In genomic region chr9:2271426-2271825, GRCh38 we compare ENCODE assay signal across 8 cellular contexts.
A peak's percentile ranks its signal among the peaks of the same experiment; 100 is the strongest.
DNase-seq lines count a peak whose midpoint lies in the region; ATAC-seq, FAIRE-seq and TF ChIP-seq lines count a peak whose summit lies in the region.

No MANE protein-coding gene starts in this region.

- CTCF ChIA-PET in K562 (lab: Yijun Ruan, JAX; ENCODE audit: low intra/inter-chr PET ratio), result no interaction called here

- BruUV-seq in K562 (replicated peaks; lab: Mats Ljungman, UMichigan), result no TSS peak

- H3K4me2 ChIP-seq in K562 (ENCODE audit: insufficient read depth, low read length), result no peak overlapping the region

- H3K9me1 ChIP-seq in K562 (ENCODE audit: control insufficient read depth, insufficient read depth, low read length), result no peaks in the 10 kb centered on the region

- H3K79me2 ChIP-seq in K562 (ENCODE audit: control insufficient read depth, insufficient read depth, low read length), result no peaks in the 10 kb centered on the region

- H3K27me3 ChIP-seq in K562 (ENCODE audit: control insufficient read depth in 2 of 2, insufficient read depth in 2 of 2, low read length in 2 of 2) (no peaks in the 10 kb centered on the region), thyroid gland (no peaks in the 10 kb centered on the region)

- no peak for TF ChIP-seq RAD21 in K562 (CRISPR knock-in tag; conservative IDR thresholded peaks at IDR 0.05 in 1 of 2, IDR thresholded peaks at IDR 0.05 in 1 of 2)

- DNase-seq in GDM1 (lab: John Stamatoyannopoulos, UW) (peak; percentile 7), HT1080 (ENCODE audit: low read depth) (peak; percentile 69), K562 (ENCODE audit: extremely low read depth in 1 of 4, low spot score in 3 of 4) (peak; percentile 5 to 37 (median 11)), thyroid gland (peak; percentile 14 to 29), G401 (ENCODE audit: low spot score) (no peak), islet precursor cell (no peak)
- no peak for DNase-seq in activated CD4-positive, alpha-beta T cell treated with anti-CD3 and anti-CD28 coated beads, Interleukin-2, amount 50 U/mL, for 4 hours

- TF ChIP-seq CTCF in K562 (IDR thresholded peaks at IDR 0.05 in 2 of 3, conservative IDR thresholded peaks at IDR 0.05 in 1 of 3; ENCODE audit: insufficient read depth in 2 of 3, low read depth in 1 of 3, low read length in 3 of 3), result no peak
- no peak for TF ChIP-seq CTCF in thyroid gland (IDR thresholded peaks at IDR 0.05)

- TF ChIP-seq POLR2A in K562 (conservative IDR thresholded peaks at IDR 0.05), result no peak
- TF ChIP-seq POLR2A in thyroid gland (IDR thresholded peaks at IDR 0.05), result no peak

- H3K27ac ChIP-seq in K562 (ENCODE audit: extremely low read depth, low read depth, low read length), result no peak overlapping the region
- H3K27ac ChIP-seq in thyroid gland, result no peak overlapping the region

- ATAC-seq in GM19452 (IDR thresholded peaks at IDR 0.05; ENCODE audit: unreplicated experiment) (peak; percentile 67), K562 (peak; percentile 78)

- POLR2A ChIA-PET in K562 (lab: Yijun Ruan, JAX), result no interaction called here

- H3K36me3 ChIP-seq in K562 (ENCODE audit: control insufficient read depth, insufficient read depth, low read length), result no peaks in the 10 kb centered on the region
- H3K36me3 ChIP-seq in thyroid gland, result no peaks in the 10 kb centered on the region

- H3K9me3 ChIP-seq in K562 (replicated peaks; ENCODE audit: control insufficient read depth, insufficient read depth, low read depth, low read length) (no peaks in the 10 kb centered on the region), thyroid gland (no peaks in the 10 kb centered on the region)

- intact Hi-C loops in K562 (cut with micrococcal nuclease), result no loop called here
- intact Hi-C loops in thyroid gland (cut with DNase I), result no loop called here

- H3K9ac ChIP-seq in K562 (ENCODE audit: insufficient read depth in 1 of 2, low read depth in 2 of 2, low read length in 2 of 2), result no peak overlapping the region

- H4K20me1 ChIP-seq in K562 (replicated peaks; ENCODE audit: control insufficient read depth, insufficient read depth, low read length), result no peaks in the 10 kb centered on the region

- TF ChIP-seq EP300 in K562 (IDR thresholded peaks at IDR 0.05; ENCODE audit: low read length), result no peak

- no peak for FAIRE-seq in K562 (lab: Jason Lieb, UNC)

- H3K4me1 ChIP-seq in K562 (replicated peaks in 1 of 2; ENCODE audit: control insufficient read depth in 2 of 2, insufficient read depth in 2 of 2, low read length in 2 of 2) (no peaks in the 10 kb centered on the region), thyroid gland (no peaks in the 10 kb centered on the region)

- 5% methylated on average over 4 of the region's 4 CpGs for WGBS in K562 (ENCODE audit: insufficient coverage, low coverage, missing lambda C conversion rate)
- 42 to 55% methylated on average over 4 of the region's 4 CpGs for WGBS in thyroid gland, 2 donors

- in situ Hi-C loops in K562 (cut with MboI), result no loop called here
- in situ Hi-C loops in G401 (cut with HindIII; ENCODE audit: low sequenced_read_pairs), result no loop called here

- H2AFZ ChIP-seq in K562 (ENCODE audit: low read depth, low read length), result no peak overlapping the region

- H3K4me3 ChIP-seq in K562 (no peak overlapping the region), thyroid gland (replicated peaks in 1 of 3) (no peak overlapping the region)

TF ChIP-seq in K562, 482 proteins besides CTCF, POLR2A, EP300 and RAD21:
- peak; percentile 43; the same call in 1 of the 2 replicates for TF ChIP-seq NFIC (IDR thresholded peaks at IDR 0.05)
- TF ChIP-seq VEZF1 (CRISPR knock-in tag; IDR thresholded peaks at IDR 0.05), result peak; percentile 43; the same call in 1 of the 2 replicates
- no peak for TF ChIP-seq BCL6 (CRISPR knock-in tag; IDR thresholded peaks at IDR 0.05)
- TF ChIP-seq PTTG1 (tag; IDR thresholded peaks at IDR 0.05; ENCODE audit: low read depth), result no peak

Comparison
In these comparisons a context has a peak if more than half of its experiments do, and no peak if none do; other contexts are left out.
1. DNase-seq: peak in GDM1 (single experiment), HT1080 (single experiment), K562 (4 of 4) and thyroid gland (2 of 2); none in G401 (single experiment), islet precursor cell (single experiment) and activated CD4-positive, alpha-beta T cell treated with anti-CD3 and anti-CD28 coated beads, Interleukin-2, amount 50 U/mL, for 4 hours (0 of 2).